In the genomic region with DNA sequence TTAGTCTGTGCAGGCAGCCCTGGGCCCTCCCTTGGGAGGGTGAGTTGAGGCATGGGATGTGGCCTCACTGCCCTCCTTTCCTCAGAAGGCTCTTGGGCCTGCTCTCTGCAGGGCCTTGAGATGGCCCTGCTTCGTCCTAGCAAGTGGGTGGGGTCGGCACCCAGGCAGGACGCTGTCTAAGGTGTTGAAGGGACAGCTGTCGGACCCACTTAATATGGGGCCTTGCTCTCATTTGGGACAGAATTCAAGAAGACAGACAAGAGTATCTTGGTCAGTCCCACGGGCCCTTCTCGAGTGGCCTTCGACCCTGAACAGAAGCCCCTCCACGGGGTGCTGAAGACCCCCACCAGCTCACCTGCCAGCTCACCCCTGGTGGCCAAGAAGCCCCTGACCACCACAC, we compare ENCODE assay signal across 1 cellular context.
TF ChIP-seq lines count a peak whose summit lies in the region.

No MANE protein-coding gene starts in this region.

TF ChIP-seq in GM23338, 12 proteins besides CTCF, POLR2A, EP300 and RAD21 (continued from another document):
- TF ChIP-seq, protein P1, sequence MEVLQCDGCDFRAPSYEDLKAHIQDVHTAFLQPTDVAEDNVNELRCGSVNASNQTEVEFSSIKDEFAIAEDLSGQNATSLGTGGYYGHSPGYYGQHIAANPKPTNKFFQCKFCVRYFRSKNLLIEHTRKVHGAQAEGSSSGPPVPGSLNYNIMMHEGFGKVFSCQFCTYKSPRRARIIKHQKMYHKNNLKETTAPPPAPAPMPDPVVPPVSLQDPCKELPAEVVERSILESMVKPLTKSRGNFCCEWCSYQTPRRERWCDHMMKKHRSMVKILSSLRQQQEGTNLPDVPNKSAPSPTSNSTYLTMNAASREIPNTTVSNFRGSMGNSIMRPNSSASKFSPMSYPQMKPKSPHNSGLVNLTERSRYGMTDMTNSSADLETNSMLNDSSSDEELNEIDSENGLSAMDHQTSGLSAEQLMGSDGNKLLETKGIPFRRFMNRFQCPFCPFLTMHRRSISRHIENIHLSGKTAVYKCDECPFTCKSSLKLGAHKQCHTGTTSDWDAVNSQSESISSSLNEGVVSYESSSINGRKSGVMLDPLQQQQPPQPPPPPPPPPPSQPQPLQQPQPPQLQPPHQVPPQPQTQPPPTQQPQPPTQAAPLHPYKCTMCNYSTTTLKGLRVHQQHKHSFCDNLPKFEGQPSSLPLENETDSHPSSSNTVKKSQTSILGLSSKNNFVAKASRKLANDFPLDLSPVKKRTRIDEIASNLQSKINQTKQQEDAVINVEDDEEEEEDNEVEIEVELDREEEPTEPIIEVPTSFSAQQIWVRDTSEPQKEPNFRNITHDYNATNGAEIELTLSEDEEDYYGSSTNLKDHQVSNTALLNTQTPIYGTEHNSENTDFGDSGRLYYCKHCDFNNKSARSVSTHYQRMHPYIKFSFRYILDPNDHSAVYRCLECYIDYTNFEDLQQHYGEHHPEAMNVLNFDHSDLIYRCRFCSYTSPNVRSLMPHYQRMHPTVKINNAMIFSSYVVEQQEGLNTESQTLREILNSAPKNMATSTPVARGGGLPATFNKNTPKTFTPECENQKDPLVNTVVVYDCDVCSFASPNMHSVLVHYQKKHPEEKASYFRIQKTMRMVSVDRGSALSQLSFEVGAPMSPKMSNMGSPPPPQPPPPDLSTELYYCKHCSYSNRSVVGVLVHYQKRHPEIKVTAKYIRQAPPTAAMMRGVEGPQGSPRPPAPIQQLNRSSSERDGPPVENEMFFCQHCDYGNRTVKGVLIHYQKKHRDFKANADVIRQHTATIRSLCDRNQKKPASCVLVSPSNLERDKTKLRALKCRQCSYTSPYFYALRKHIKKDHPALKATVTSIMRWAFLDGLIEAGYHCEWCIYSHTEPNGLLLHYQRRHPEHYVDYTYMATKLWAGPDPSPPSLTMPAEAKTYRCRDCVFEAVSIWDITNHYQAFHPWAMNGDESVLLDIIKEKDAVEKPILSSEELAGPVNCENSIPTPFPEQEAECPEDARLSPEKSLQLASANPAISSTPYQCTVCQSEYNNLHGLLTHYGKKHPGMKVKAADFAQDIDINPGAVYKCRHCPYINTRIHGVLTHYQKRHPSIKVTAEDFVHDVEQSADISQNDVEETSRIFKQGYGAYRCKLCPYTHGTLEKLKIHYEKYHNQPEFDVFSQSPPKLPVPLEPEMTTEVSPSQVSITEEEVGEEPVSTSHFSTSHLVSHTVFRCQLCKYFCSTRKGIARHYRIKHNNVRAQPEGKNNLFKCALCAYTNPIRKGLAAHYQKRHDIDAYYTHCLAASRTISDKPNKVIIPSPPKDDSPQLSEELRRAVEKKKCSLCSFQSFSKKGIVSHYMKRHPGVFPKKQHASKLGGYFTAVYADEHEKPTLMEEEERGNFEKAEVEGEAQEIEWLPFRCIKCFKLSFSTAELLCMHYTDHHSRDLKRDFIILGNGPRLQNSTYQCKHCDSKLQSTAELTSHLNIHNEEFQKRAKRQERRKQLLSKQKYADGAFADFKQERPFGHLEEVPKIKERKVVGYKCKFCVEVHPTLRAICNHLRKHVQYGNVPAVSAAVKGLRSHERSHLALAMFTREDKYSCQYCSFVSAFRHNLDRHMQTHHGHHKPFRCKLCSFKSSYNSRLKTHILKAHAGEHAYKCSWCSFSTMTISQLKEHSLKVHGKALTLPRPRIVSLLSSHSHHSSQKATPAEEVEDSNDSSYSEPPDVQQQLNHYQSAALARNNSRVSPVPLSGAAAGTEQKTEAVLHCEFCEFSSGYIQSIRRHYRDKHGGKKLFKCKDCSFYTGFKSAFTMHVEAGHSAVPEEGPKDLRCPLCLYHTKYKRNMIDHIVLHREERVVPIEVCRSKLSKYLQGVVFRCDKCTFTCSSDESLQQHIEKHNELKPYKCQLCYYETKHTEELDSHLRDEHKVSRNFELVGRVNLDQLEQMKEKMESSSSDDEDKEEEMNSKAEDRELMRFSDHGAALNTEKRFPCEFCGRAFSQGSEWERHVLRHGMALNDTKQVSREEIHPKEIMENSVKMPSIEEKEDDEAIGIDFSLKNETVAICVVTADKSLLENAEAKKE (CRISPR knock-in tag; IDR thresholded peaks at IDR 0.05) = no peak
- TF ChIP-seq EZH2phosphoT487 (IDR thresholded peaks at IDR 0.05; ENCODE audit: unreplicated experiment) = no peak
- TF ChIP-seq, protein P2, sequence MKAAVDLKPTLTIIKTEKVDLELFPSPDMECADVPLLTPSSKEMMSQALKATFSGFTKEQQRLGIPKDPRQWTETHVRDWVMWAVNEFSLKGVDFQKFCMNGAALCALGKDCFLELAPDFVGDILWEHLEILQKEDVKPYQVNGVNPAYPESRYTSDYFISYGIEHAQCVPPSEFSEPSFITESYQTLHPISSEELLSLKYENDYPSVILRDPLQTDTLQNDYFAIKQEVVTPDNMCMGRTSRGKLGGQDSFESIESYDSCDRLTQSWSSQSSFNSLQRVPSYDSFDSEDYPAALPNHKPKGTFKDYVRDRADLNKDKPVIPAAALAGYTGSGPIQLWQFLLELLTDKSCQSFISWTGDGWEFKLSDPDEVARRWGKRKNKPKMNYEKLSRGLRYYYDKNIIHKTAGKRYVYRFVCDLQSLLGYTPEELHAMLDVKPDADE (IDR thresholded peaks at IDR 0.05) = no peak
- no peak for TF ChIP-seq POLR2AphosphoS5 (IDR thresholded peaks at IDR 0.05; ENCODE audit: low read depth)
- TF ChIP-seq CREB1 (CRISPR knock-in tag; IDR thresholded peaks at IDR 0.05; ENCODE audit: low read depth) = no peak
- TF ChIP-seq EZH2 (IDR thresholded peaks at IDR 0.05; ENCODE audit: low read depth, unreplicated experiment) = no peak
- no peak for TF ChIP-seq STAT1 (IDR thresholded peaks at IDR 0.05; ENCODE audit: unreplicated experiment)
- no peak for TF ChIP-seq JUNB (IDR thresholded peaks at IDR 0.05; ENCODE audit: unreplicated experiment)
- no peak for TF ChIP-seq NANOG (IDR thresholded peaks at IDR 0.05; ENCODE audit: borderline replicate concordance)
- no peak for TF ChIP-seq REST (IDR thresholded peaks at IDR 0.05; ENCODE audit: unreplicated experiment)
